In genomic region chr14:102830474-102831045, GRCh38 we compare ENCODE assay signal across 1 cellular context.
TF ChIP-seq lines count a peak whose summit lies in the region.

No MANE protein-coding gene starts in this region.

TF ChIP-seq in GM12878, 131 proteins besides CTCF, POLR2A, EP300 and RAD21:
- TF ChIP-seq NR2C1 (IDR thresholded peaks at IDR 0.05) (peak; percentile 40), NR2F1 (conservative IDR thresholded peaks at IDR 0.05) (peak; percentile 45; the same call in 1 of the 2 replicates), ZBTB11 (CRISPR knock-in tag; IDR thresholded peaks at IDR 0.05) (no peak)
